ENCODE assay signal across 16 cellular contexts in the genomic region with DNA sequence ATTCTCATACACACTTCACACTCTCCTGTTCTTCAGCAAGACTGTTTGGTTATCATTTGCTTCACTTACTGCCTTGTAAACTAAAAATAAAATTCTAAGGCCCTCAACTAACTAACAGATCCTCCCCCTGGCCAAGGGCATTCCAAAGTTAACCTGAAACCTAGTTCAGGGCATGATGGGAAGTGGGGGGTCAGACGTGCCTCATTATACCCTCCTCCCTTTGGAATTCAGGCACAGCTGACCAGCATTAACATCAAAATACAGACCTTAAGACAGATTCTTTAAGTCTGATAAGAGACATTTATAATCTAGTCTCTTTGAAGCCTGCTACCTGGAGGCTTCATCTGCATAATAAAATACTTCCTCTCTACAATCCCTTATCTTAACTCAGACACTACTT.
DNase-seq lines count a peak whose midpoint lies in the region; ATAC-seq and TF ChIP-seq lines count a peak whose summit lies in the region.
"Had no signal": no experiment of that assay in that cellular context is flagged by ENCODE, and none has a peak within 500 bp of the region (broad histone marks: within the 10 kb centered on the region; RNA-seq: fewer than 3 reads in every experiment).

No MANE protein-coding gene starts in this region.

- H2AFZ ChIP-seq in Karpas-422 (ENCODE audit: low read length) = peak overlapping the region; percentile 32
- H2AFZ ChIP-seq: GM23248 had no signal

- no peak for TF ChIP-seq CTCF in mesothelial cell of epicardium (IDR thresholded peaks at IDR 0.05; ENCODE audit: unreplicated experiment)
- no peak for TF ChIP-seq CTCF in left lung (IDR thresholded peaks at IDR 0.05)

- H3K4me3 ChIP-seq in Karpas-422 (ENCODE audit: low read length) = no peak overlapping the region
- H3K4me3 ChIP-seq in left lung = no peak overlapping the region
- H3K4me3 ChIP-seq: BLaER1, GM23248, HAP-1, K562 had no signal

- no peaks in the 10 kb centered on the region for H3K79me2 ChIP-seq in Karpas-422 (ENCODE audit: low read length)

- DNase-seq in ELF-1 (ENCODE audit: low read depth, low spot score) (peak; percentile 11), Karpas-422 (no peak), iPS DF 19.7 (ENCODE audit: low read depth, low spot score) (peak; percentile 25), mesothelial cell of epicardium (ENCODE audit: low spot score in 2 of 2, unreplicated experiment in 2 of 2) (no peak), DMS 273 treated with DMSO at 0.1 percent for 48 hours (lab: John Stamatoyannopoulos, UW) (no peak), SHP77 (lab: John Stamatoyannopoulos, UW) (no peak), left lung (no peak), hepatic stellate cell (ENCODE audit: low spot score) (no peak)
- DNase-seq: Caco-2; CD8-positive, alpha-beta memory T cell; DMS53; GM23248 had no signal

- H3K27me3 ChIP-seq in Karpas-422 (ENCODE audit: low read length) (no peaks in the 10 kb centered on the region), left lung (no peaks in the 10 kb centered on the region)
- H3K27me3 ChIP-seq: BLaER1 had no signal

- no peaks in the 10 kb centered on the region for H3K27me3 Mint-ChIP-seq in mesothelial cell of epicardium (ENCODE audit: low read depth)
- H3K27me3 Mint-ChIP-seq: CD8-positive, alpha-beta memory T cell had no signal

- H4K20me1 ChIP-seq in Karpas-422 (ENCODE audit: insufficient read depth, low read depth, low read length) = no peaks in the 10 kb centered on the region
- H4K20me1 ChIP-seq: BLaER1 had no signal

- H3K4me3 Mint-ChIP-seq in mesothelial cell of epicardium = no peak overlapping the region
- H3K4me3 Mint-ChIP-seq: CD8-positive, alpha-beta memory T cell had no signal

- no peak overlapping the region for H3K9ac ChIP-seq in Karpas-422 (ENCODE audit: low read length)
- H3K9ac ChIP-seq: BLaER1, GM23248 had no signal

- no peaks in the 10 kb centered on the region for H3K9me2 ChIP-seq in Karpas-422 (replicated peaks; ENCODE audit: insufficient read depth, low read length)

- ATAC-seq in left lung = no peak
- ATAC-seq: K562 had no signal

- H3K36me3 Mint-ChIP-seq in mesothelial cell of epicardium = no peaks in the 10 kb centered on the region
- H3K36me3 Mint-ChIP-seq: CD8-positive, alpha-beta memory T cell had no signal

- H3K9me3 Mint-ChIP-seq in mesothelial cell of epicardium = no peaks in the 10 kb centered on the region

- peak overlapping the region; percentile 43 for H3K27ac Mint-ChIP-seq in mesothelial cell of epicardium

- no peak overlapping the region for H3K4me2 ChIP-seq in Karpas-422 (ENCODE audit: low read depth, low read length, poor library complexity, severe bottlenecking)
- H3K4me2 ChIP-seq: BLaER1 had no signal

- peaks cover 13% of the 10 kb centered on the region for H3K4me1 Mint-ChIP-seq in mesothelial cell of epicardium
- H3K4me1 Mint-ChIP-seq: CD8-positive, alpha-beta memory T cell had no signal

- intact Hi-C loops in left lung (cut with DNase I) = no loop called here

- H3K27ac ChIP-seq in Karpas-422 (ENCODE audit: low read length) (no peak overlapping the region), left lung (no peak overlapping the region)
- H3K27ac ChIP-seq: 22Rv1, BLaER1, GM23248 had no signal

- H3K4me1 ChIP-seq in Karpas-422 (ENCODE audit: low read length) = peaks cover 11% of the 10 kb centered on the region
- no peaks in the 10 kb centered on the region for H3K4me1 ChIP-seq in left lung
- H3K4me1 ChIP-seq: BLaER1, Caco-2, HAP-1 had no signal

- H3K9me3 ChIP-seq in Karpas-422 (ENCODE audit: low read length) = no peaks in the 10 kb centered on the region
- no peaks in the 10 kb centered on the region for H3K9me3 ChIP-seq in left lung
- H3K9me3 ChIP-seq: BLaER1, Caco-2, HAP-1 had no signal

- H3K36me3 ChIP-seq in Karpas-422 (ENCODE audit: insufficient read depth, low read length) (no peaks in the 10 kb centered on the region), left lung (no peaks in the 10 kb centered on the region)
- H3K36me3 ChIP-seq: BLaER1, HAP-1 had no signal

Comparison
In these comparisons a context has a peak if more than half of its experiments do, and no peak if none do; other contexts are left out.
1. DNase-seq: peak in ELF-1 (single experiment) and iPS DF 19.7 (single experiment); none in Karpas-422 (single experiment), mesothelial cell of epicardium (0 of 2), DMS 273 treated with DMSO at 0.1 percent for 48 hours (single experiment), SHP77 (0 of 2), left lung (0 of 2) and hepatic stellate cell (single experiment).